8 cellular contexts compared by ENCODE assay signal in genomic region chr22:40818192-40818746, GRCh38. TPM values are rescaled to one million over a fixed set of nuclear protein-coding genes. Genes with fewer than 3 reads are reported as not detected.
DNase-seq lines count a peak whose midpoint lies in the region; ATAC-seq, FAIRE-seq and TF ChIP-seq lines count a peak whose summit lies in the region.

No MANE protein-coding gene starts in this region.

- whole genome bisulfite sequencing in GM12878 (ENCODE audit: insufficient coverage, insufficient replicate concordance, low lambda C conversion rate, missing lambda C conversion rate) = 1% methylated on average over 13 of the region's 14 CpGs

- no peaks in the 10 kb centered on the region for H3K27me3 Mint-ChIP-seq in mesothelial cell of epicardium (ENCODE audit: low read depth)

- no TSS peak for BruUV-seq in GM12878 (replicated peaks; lab: Mats Ljungman, UMichigan)

- no peak for TF ChIP-seq EP300 in GM12878 (IDR thresholded peaks at IDR 0.05; ENCODE audit: borderline replicate concordance in 1 of 2, control insufficient read depth in 1 of 2, low read depth in 2 of 2, low read length in 2 of 2)

- TF ChIP-seq RAD21 in GM12878 (IDR thresholded peaks at IDR 0.05; ENCODE audit: insufficient read depth, low read depth, low read length) = no peak

- H2AFZ ChIP-seq in GM12878 (ENCODE audit: control insufficient read depth, low read depth, low read length) = peak overlapping the region; percentile 91

- peak overlapping the region; percentile 82 for H3K4me2 ChIP-seq in GM12878 (ENCODE audit: control insufficient read depth, insufficient read depth)

- H4K20me1 ChIP-seq in GM12878 (ENCODE audit: control insufficient read depth, insufficient read depth) = no peaks in the 10 kb centered on the region

- CTCF ChIA-PET in GM12878 (lab: Yijun Ruan, JAX) = interaction anchor here (0.7 to 4.1 kb wide), 7 partner anchors 18 to 446 kb away, joined by 3 to 18 read pairs (median 4); no protein-coding TSS in a partner anchor

- in situ Hi-C loops in GM12878 (cut with MboI) = no loop called here

- POLR2A ChIA-PET in GM12878 (lab: Charles Lee) = interaction anchor here (0.6 to 4.6 kb wide), 4 partner anchors 37 to 158 kb away, joined by 3 to 41 read pairs (median 4); partner anchors contain the start of genes RBX1, ST13 and XPNPEP3

- RAD21 ChIA-PET in GM12878 (lab: Charles Lee; ENCODE audit: unreplicated experiment) = interaction anchor here (0.7 to 2.6 kb wide), 9 partner anchors 25 to 382 kb away, joined by 3 to 14 read pairs (median 5); partner anchors contain the start of genes ST13 and XPNPEP3

- FAIRE-seq in GM12878 (lab: Jason Lieb, UNC) = no peak

- DNase-seq in CD1c-positive myeloid dendritic cell (ENCODE audit: extremely low spot score) (peak; percentile 41), GM12878 (ENCODE audit: low read depth, low spot score) (no peak), mesothelial cell of epicardium (ENCODE audit: low spot score in 2 of 2, unreplicated experiment in 2 of 2) (no peak), NCI-H2196 treated with DMSO at 0.1 percent for 48 hours (lab: John Stamatoyannopoulos, UW; ENCODE audit: unreplicated experiment) (no peak)
- no peak for DNase-seq in activated CD4-positive, CD25-positive, alpha-beta regulatory T cell (lab: John Stamatoyannopoulos, UW)

- H3K4me3 ChIP-seq in HUES48 (ENCODE audit: low read depth, low read length) (peak overlapping the region; percentile 84), GM12878 (peak overlapping the region; percentile 89)

- H3K36me3 ChIP-seq in HUES48 (ENCODE audit: control insufficient read depth, insufficient read depth, low read length) = peaks cover 18% of the 10 kb centered on the region
- H3K36me3 ChIP-seq in GM12878 (ENCODE audit: control insufficient read depth in 2 of 2, insufficient read depth in 2 of 2, low read length in 1 of 2) = peaks cover 0 to 3% of the 10 kb centered on the region in 2 experiments; a peak in 1 of 4 replicates

- H3K9ac ChIP-seq in HUES48 (ENCODE audit: low read depth, low read length) = no peak overlapping the region
- peak overlapping the region; percentile 88 for H3K9ac ChIP-seq in GM12878 (ENCODE audit: control insufficient read depth, insufficient read depth, low read length)

- peak overlapping the region; percentile 95 for H3K4me3 Mint-ChIP-seq in mesothelial cell of epicardium

- SMC1A ChIA-PET in GM12878 (lab: Charles Lee; ENCODE audit: uncharacterized antibody, unreplicated experiment) = interaction anchor here (0.6 to 3.3 kb wide), 10 partner anchors 12 to 136 kb away, joined by 3 to 14 read pairs (median 4); partner anchors contain the start of genes ST13 and XPNPEP3

- H3K9me3 Mint-ChIP-seq in mesothelial cell of epicardium = no peaks in the 10 kb centered on the region

- H3K27ac Mint-ChIP-seq in mesothelial cell of epicardium = peak overlapping the region; percentile 95

- peaks cover 53% of the 10 kb centered on the region for H3K79me2 ChIP-seq in GM12878 (ENCODE audit: control insufficient read depth, insufficient read depth, low read length)

- no peak overlapping the region for H3K27ac ChIP-seq in HUES48 (ENCODE audit: low read depth, low read length)
- H3K27ac ChIP-seq in GM12878 (ENCODE audit: control insufficient read depth, insufficient read depth) = peak overlapping the region; percentile 84

- intact Hi-C loops in GM12878 (cut with micrococcal nuclease; ENCODE audit: unreplicated experiment) = loop anchor here (5.0 kb wide), 1 partner anchor 136 kb away; no protein-coding TSS in a partner anchor

- peaks cover 24% of the 10 kb centered on the region for H3K36me3 Mint-ChIP-seq in mesothelial cell of epicardium

- ATAC-seq in GM12878 (peak; percentile 17), GM18858 (IDR thresholded peaks at IDR 0.05; ENCODE audit: unreplicated experiment) (no peak), esophagus mucosa (no peak)

- H3K9me3 ChIP-seq in HUES48 (ENCODE audit: control insufficient read depth, insufficient read depth, low read length) (no peaks in the 10 kb centered on the region), GM12878 (replicated peaks; ENCODE audit: control insufficient read depth, insufficient read depth, low read length) (no peaks in the 10 kb centered on the region; the same call in 2 of the 3 replicates)

- H3K4me1 ChIP-seq in HUES48 (ENCODE audit: control insufficient read depth, insufficient read depth, low read length) (peaks cover 8% of the 10 kb centered on the region), GM12878 (ENCODE audit: control insufficient read depth, insufficient read depth, low read length) (no peaks in the 10 kb centered on the region)

- peaks cover 26% of the 10 kb centered on the region for H3K4me1 Mint-ChIP-seq in mesothelial cell of epicardium

- H3K27me3 ChIP-seq in HUES48 (ENCODE audit: control insufficient read depth, insufficient read depth, low read length) = no peaks in the 10 kb centered on the region
- no peaks in the 10 kb centered on the region for H3K27me3 ChIP-seq in GM12878 (replicated peaks in 1 of 2; ENCODE audit: control insufficient read depth in 2 of 2, insufficient read depth in 2 of 2, low read length in 1 of 2)

- no peak for TF ChIP-seq POLR2A in GM12878 (IDR thresholded peaks at IDR 0.05; ENCODE audit: low read depth, low read length)

- no peak for TF ChIP-seq CTCF in GM12878 (IDR thresholded peaks at IDR 0.05 in 2 of 3, conservative IDR thresholded peaks at IDR 0.05 in 1 of 3; ENCODE audit: control insufficient read depth in 2 of 3, extremely low read depth in 1 of 3, insufficient read depth in 1 of 3, low read depth in 3 of 3, low read length in 3 of 3)
- no peak for TF ChIP-seq CTCF in mesothelial cell of epicardium (IDR thresholded peaks at IDR 0.05; ENCODE audit: unreplicated experiment)

RNA-seq across cellular contexts. Expression of gene SLC25A17, which starts 0.9 kb away (rescaled TPM):
- total RNA-seq in GM12878 (2013; cell fraction: nucleolus; rRNA removed) = 57.5 and 57.8 TPM in 2 replicates
- total RNA-seq in GM12878 (2014; rRNA removed) (42.0 and 48.6 TPM in 2 replicates), GM12878 (2014; rRNA removed; fragmentation: Illumina TruSeq; extraction: Trizol) (42.2 and 43.6 TPM in 2 replicates), GM12878 (2021) (46.3 TPM in 2 replicates), mesothelial cell of epicardium (30.1 to 31.1 TPM (median 30.6 TPM) in 3 replicates), esophagus mucosa (16.1 TPM)
- 25.9 TPM for polyA plus RNA-seq in GM12878 (2011; ENCODE audit: low read depth)
- polyA plus RNA-seq in GM12878 (2011; rRNA removed) (67.9 and 82.0 TPM in 2 replicates), GM12878 (2014; fragmentation: Illumina TruSeq; extraction: Trizol) (49.3 and 56.7 TPM in 2 replicates), GM12878 (2014; fragmentation: Nextera tagmentation; extraction: Ambion mirVana) (100 to 1,000 TPM in 1 of 2 experiments, 10 to 100 TPM in 1; 77.7 to 113 TPM), GM12878 (2014; rRNA removed) (33.4 and 37.5 TPM in 2 replicates), GM12878 (2016; fragmentation: Nextera tagmentation; extraction: Ambion mirVana) (10 to 100 TPM; 76.6 to 77.7 TPM)
- polyA plus RNA-seq in GM12878 (2011; cell fraction: cytosol; rRNA removed) = 37.8 and 40.9 TPM in 2 replicates
- polyA plus RNA-seq in GM12878 (2011; cell fraction: nucleus; rRNA removed) = 29.6 and 34.9 TPM in 2 replicates
- polyA plus RNA-seq in GM12878 (2012) = 31.1 and 33.4 TPM in 2 replicates
- polyA minus RNA-seq in GM12878 (2011; rRNA and poly(A)+ RNA removed) = 50.9 and 51.5 TPM in 2 replicates
- polyA minus RNA-seq in GM12878 (2011; cell fraction: cytosol; rRNA and poly(A)+ RNA removed) = 10.3 and 12.2 TPM in 2 replicates
- 9.1 and 16.6 TPM in 2 replicates for polyA minus RNA-seq in GM12878 (2011; cell fraction: nucleus; rRNA and poly(A)+ RNA removed)

RNA-seq across cellular contexts. Expression of gene ST13, which starts 38.2 kb away (rescaled TPM):
- 30.2 and 36.3 TPM in 2 replicates for total RNA-seq in GM12878 (2013; cell fraction: nucleolus; rRNA removed)
- total RNA-seq in GM12878 (2014; rRNA removed) (118 and 141 TPM in 2 replicates), GM12878 (2014; rRNA removed; fragmentation: Illumina TruSeq; extraction: Trizol) (283 and 286 TPM in 2 replicates), GM12878 (2021) (181 and 183 TPM in 2 replicates), mesothelial cell of epicardium (327 to 365 TPM (median 344 TPM) in 3 replicates), esophagus mucosa (120 TPM)
- polyA plus RNA-seq in GM12878 (2011; ENCODE audit: low read depth) = 187 TPM
- polyA plus RNA-seq in GM12878 (2011; rRNA removed) (182 and 258 TPM in 2 replicates), GM12878 (2014; fragmentation: Illumina TruSeq; extraction: Trizol) (215 and 302 TPM in 2 replicates), GM12878 (2014; fragmentation: Nextera tagmentation; extraction: Ambion mirVana) (10 to 100 TPM; 52.5 to 86.9 TPM), GM12878 (2014; rRNA removed) (126 and 137 TPM in 2 replicates), GM12878 (2016; fragmentation: Nextera tagmentation; extraction: Ambion mirVana) (100 to 1,000 TPM; 227 TPM)
- 72.7 and 76.6 TPM in 2 replicates for polyA plus RNA-seq in GM12878 (2011; cell fraction: cytosol; rRNA removed)
- polyA plus RNA-seq in GM12878 (2011; cell fraction: nucleus; rRNA removed) = 52.1 and 59.0 TPM in 2 replicates
- polyA plus RNA-seq in GM12878 (2012) = 209 and 260 TPM in 2 replicates
- 84.7 and 85.2 TPM in 2 replicates for polyA minus RNA-seq in GM12878 (2011; rRNA and poly(A)+ RNA removed)
- polyA minus RNA-seq in GM12878 (2011; cell fraction: cytosol; rRNA and poly(A)+ RNA removed) = 57.8 and 66.3 TPM in 2 replicates
- 16.8 and 22.2 TPM in 2 replicates for polyA minus RNA-seq in GM12878 (2011; cell fraction: nucleus; rRNA and poly(A)+ RNA removed)

RNA-seq across cellular contexts. Expression of gene XPNPEP3, which starts 38.7 kb away (rescaled TPM):
- total RNA-seq in GM12878 (2013; cell fraction: nucleolus; rRNA removed) = 21.6 and 23.2 TPM in 2 replicates
- total RNA-seq in GM12878 (2014; rRNA removed) = 9.1 and 9.3 TPM in 2 replicates
- 10.4 and 12.1 TPM in 2 replicates for total RNA-seq in GM12878 (2014; rRNA removed; fragmentation: Illumina TruSeq; extraction: Trizol)
- total RNA-seq in GM12878 (2021) = 18.3 and 19.9 TPM in 2 replicates
- polyA plus RNA-seq in GM12878 (2011; ENCODE audit: low read depth) = 4.3 TPM
- polyA plus RNA-seq in GM12878 (2011; rRNA removed) = 14.6 and 16.1 TPM in 2 replicates
- 10.4 TPM in 2 replicates for polyA plus RNA-seq in GM12878 (2011; cell fraction: cytosol; rRNA removed)
- polyA plus RNA-seq in GM12878 (2011; cell fraction: nucleus; rRNA removed) = 9.9 and 13.3 TPM in 2 replicates
- 5.1 and 5.8 TPM in 2 replicates for polyA plus RNA-seq in GM12878 (2012)
- polyA plus RNA-seq in GM12878 (2014; fragmentation: Illumina TruSeq; extraction: Trizol) = 9.5 and 10.2 TPM in 2 replicates
- 1 to 10 TPM; 6.7 to 7.5 TPM for polyA plus RNA-seq in GM12878 (2014; fragmentation: Nextera tagmentation; extraction: Ambion mirVana)
- 9.8 and 12.8 TPM in 2 replicates for polyA plus RNA-seq in GM12878 (2014; rRNA removed)
- 10 to 100 TPM; 11.3 to 12.0 TPM for polyA plus RNA-seq in GM12878 (2016; fragmentation: Nextera tagmentation; extraction: Ambion mirVana)
- 23.5 and 29.0 TPM in 2 replicates for polyA minus RNA-seq in GM12878 (2011; rRNA and poly(A)+ RNA removed)
- polyA minus RNA-seq in GM12878 (2011; cell fraction: cytosol; rRNA and poly(A)+ RNA removed) = 8.2 and 10.8 TPM in 2 replicates
- 14.3 and 23.6 TPM in 2 replicates for polyA minus RNA-seq in GM12878 (2011; cell fraction: nucleus; rRNA and poly(A)+ RNA removed)
- 21.2 to 24.8 TPM (median 22.6 TPM) in 3 replicates for total RNA-seq in mesothelial cell of epicardium
- 14.3 TPM for total RNA-seq in esophagus mucosa

RNA-seq across cellular contexts. Expression of gene DNAJB7, which starts 43.6 kb away (rescaled TPM):
- not detected in 2 replicates for total RNA-seq in GM12878 (2013; cell fraction: nucleolus; rRNA removed)
- total RNA-seq in GM12878 (2014; rRNA removed) (not detected in 2 replicates), GM12878 (2014; rRNA removed; fragmentation: Illumina TruSeq; extraction: Trizol) (not detected in 2 replicates), GM12878 (2021) (not detected in 2 replicates), mesothelial cell of epicardium (not detected in 3 replicates), esophagus mucosa (not detected)
- not detected for polyA plus RNA-seq in GM12878 (2011; ENCODE audit: low read depth)
- polyA plus RNA-seq in GM12878 (2011; rRNA removed) (not detected in 2 replicates), GM12878 (2014; fragmentation: Illumina TruSeq; extraction: Trizol) (not detected in 2 replicates), GM12878 (2014; fragmentation: Nextera tagmentation; extraction: Ambion mirVana) (under 1 TPM; 0.03 to 0.04 TPM), GM12878 (2014; rRNA removed) (not detected in 2 replicates), GM12878 (2016; fragmentation: Nextera tagmentation; extraction: Ambion mirVana) (under 1 TPM; 0.54 to 0.70 TPM)
- polyA plus RNA-seq in GM12878 (2011; cell fraction: cytosol; rRNA removed) = not detected in 2 replicates
- not detected in 2 replicates for polyA plus RNA-seq in GM12878 (2011; cell fraction: nucleus; rRNA removed)
- polyA plus RNA-seq in GM12878 (2012) = 0.07 and 0.22 TPM in 2 replicates
- polyA minus RNA-seq in GM12878 (2011; rRNA and poly(A)+ RNA removed) = not detected in 2 replicates
- not detected in 2 replicates for polyA minus RNA-seq in GM12878 (2011; cell fraction: cytosol; rRNA and poly(A)+ RNA removed)
- polyA minus RNA-seq in GM12878 (2011; cell fraction: nucleus; rRNA and poly(A)+ RNA removed) = not detected in 2 replicates
